Comparison of ENCODE assay signal across 11 cellular contexts in genomic region chr2:224400886-224401632, GRCh38. TPM values are rescaled to one million over a fixed set of nuclear protein-coding genes. Genes with fewer than 3 reads are reported as not detected.
DNase-seq lines count a peak whose midpoint lies in the region; ATAC-seq, FAIRE-seq and TF ChIP-seq lines count a peak whose summit lies in the region.
"Had no signal": no experiment of that assay in that cellular context is flagged by ENCODE, and none has a peak within 500 bp of the region (broad histone marks: within the 10 kb centered on the region; RNA-seq: fewer than 3 reads in every experiment).

No MANE protein-coding gene starts in this region.

- peak overlapping the region; percentile 70 for H3K4me3 Mint-ChIP-seq in activated T-helper 17 cell treated with anti-CD3 and anti-CD28 coated beads, Interleukin-2, amount 50 U/mL, for 72 hours

- H3K9me3 Mint-ChIP-seq in activated T-helper 17 cell treated with anti-CD3 and anti-CD28 coated beads, Interleukin-2, amount 50 U/mL, for 72 hours: no peaks in the 10 kb centered on the region
- H3K9me3 Mint-ChIP-seq: HFFc6 had no signal

- POLR2A ChIA-PET in HepG2 (lab: Yijun Ruan, JAX): no interaction called here

- DNase-seq in HUDEP-2 (lab: John Stamatoyannopoulos, UW; ENCODE audit: unreplicated experiment in 76 of 76) (peak in 50 of 76 experiments; percentile 10 to 71 (median 38)), HepG2 (ENCODE audit: low spot score) (no peak), NCI-H748 (lab: John Stamatoyannopoulos, UW; ENCODE audit: unreplicated experiment) (no peak), D721Med (ENCODE audit: insufficient read length, low spot score) (no peak), NCI-H345 (lab: John Stamatoyannopoulos, UW) (no peak)
- DNase-seq: DMS53, NCI-H2029 treated with DMSO at 0.1 percent for 48 hours had no signal

- in situ Hi-C loops in HepG2 (cut with HindIII; ENCODE audit: extremely low pct_ligation_motif_present, low pct_unique_long_range_greater_than_20kb): no loop called here

- no peak overlapping the region for H3K4me3 ChIP-seq in HepG2 (replicated peaks in 1 of 3; ENCODE audit: insufficient read depth in 1 of 3, low read depth in 2 of 3, low read length in 3 of 3)
- H3K4me3 ChIP-seq in skin epidermis: peak overlapping the region; percentile 12 to 33 (median 23)

- H3K36me3 ChIP-seq in HepG2 (replicated peaks in 1 of 2; ENCODE audit: control insufficient read depth in 1 of 2, insufficient read depth in 2 of 2, low read length in 2 of 2): no peaks in the 10 kb centered on the region

- 53% methylated on average over 14 of the region's 22 CpGs for WGBS in HepG2 (ENCODE audit: low lambda C conversion rate)

- H3K36me3 Mint-ChIP-seq in activated T-helper 17 cell treated with anti-CD3 and anti-CD28 coated beads, Interleukin-2, amount 50 U/mL, for 72 hours (ENCODE audit: low read depth): no peaks in the 10 kb centered on the region

- H3K9ac ChIP-seq in HepG2 (ENCODE audit: insufficient read depth, low read depth, low read length): no peak overlapping the region

- H3K9me3 ChIP-seq in HepG2 (ENCODE audit: low read length): peaks cover 6% of the 10 kb centered on the region; the same call in 1 of the 2 replicates

- no peaks in the 10 kb centered on the region for H3K4me1 Mint-ChIP-seq in activated T-helper 17 cell treated with anti-CD3 and anti-CD28 coated beads, Interleukin-2, amount 50 U/mL, for 72 hours

- peaks cover 3 to 14% of the 10 kb centered on the region in 2 experiments; a peak in 4 of 5 replicates for H3K27me3 ChIP-seq in HepG2 (ENCODE audit: control insufficient read depth in 1 of 2, insufficient read depth in 2 of 2, low read length in 2 of 2)

- CTCF ChIA-PET in HepG2 (lab: Yijun Ruan, JAX; ENCODE audit: low intra/inter-chr PET ratio, low total read pairs): no interaction called here

- H3K4me2 ChIP-seq in HepG2 (ENCODE audit: low read depth, low read length): no peak overlapping the region

- H3K27ac ChIP-seq in HepG2 (ENCODE audit: extremely low read length, insufficient read depth, low read length): no peak overlapping the region
- H3K27ac ChIP-seq in skin epidermis: peak overlapping the region in 7 of 21 experiments; percentile 14 to 59 (median 36)

- H3K27ac Mint-ChIP-seq in activated T-helper 17 cell treated with anti-CD3 and anti-CD28 coated beads, Interleukin-2, amount 50 U/mL, for 72 hours: no peak overlapping the region

- no peak overlapping the region for H2AFZ ChIP-seq in HepG2 (ENCODE audit: low read length)

- peak; percentile 21 for ATAC-seq in activated T-helper 17 cell treated with anti-CD3 and anti-CD28 coated beads, Interleukin-2, amount 50 U/mL, for 72 hours (replicated peaks)
- ATAC-seq in HepG2: peak; percentile 29; the same call in 2 of the 3 replicates
- ATAC-seq in GM21786 (IDR thresholded peaks at IDR 0.05; ENCODE audit: unreplicated experiment): no peak

- H4K20me1 ChIP-seq in HepG2 (ENCODE audit: insufficient read depth, low read length): no peaks in the 10 kb centered on the region

- intact Hi-C loops in HepG2 (cut with micrococcal nuclease; ENCODE audit: unreplicated experiment): no loop called here

- FAIRE-seq in HepG2 (lab: Jason Lieb, UNC): no peak
- no peak for FAIRE-seq in D721Med (lab: Jason Lieb, UNC)

- TF ChIP-seq EP300 in HepG2 (IDR thresholded peaks at IDR 0.05; ENCODE audit: low read depth in 2 of 2, low read length in 2 of 2) (no peak), HepG2 (CRISPR knock-in tag; IDR thresholded peaks at IDR 0.05; ENCODE audit: borderline replicate concordance) (no peak)

- H3K4me1 ChIP-seq in HepG2 (ENCODE audit: insufficient read depth, low read length): no peaks in the 10 kb centered on the region

- no peak for TF ChIP-seq RAD21 in HepG2 (CRISPR knock-in tag; IDR thresholded peaks at IDR 0.05)

- TF ChIP-seq CTCF in HepG2 (CRISPR knock-in tag; IDR thresholded peaks at IDR 0.05): no peak
- no peak for TF ChIP-seq CTCF in D721Med (IDR thresholded peaks at IDR 0.05; ENCODE audit: insufficient read depth, missing control alignments)

- no peaks in the 10 kb centered on the region for H3K79me2 ChIP-seq in HepG2 (ENCODE audit: insufficient read depth, low read length)

- TF ChIP-seq POLR2A in HepG2 (IDR thresholded peaks at IDR 0.05; ENCODE audit: insufficient read depth in 1 of 2, low read depth in 2 of 2, low read length in 2 of 2): no peak

- no peaks in the 10 kb centered on the region for H3K27me3 Mint-ChIP-seq in activated T-helper 17 cell treated with anti-CD3 and anti-CD28 coated beads, Interleukin-2, amount 50 U/mL, for 72 hours

- BruUV-seq in HepG2 (replicated peaks; lab: Mats Ljungman, UMichigan): no TSS peak

TF ChIP-seq in HepG2, 621 proteins besides CTCF, POLR2A, EP300 and RAD21:
- TF ChIP-seq NFATC3 (CRISPR knock-in tag; IDR thresholded peaks at IDR 0.05) (no peak), PRMT3 (CRISPR knock-in tag; IDR thresholded peaks at IDR 0.05; ENCODE audit: borderline replicate concordance, low read depth) (no peak)

RNA-seq across cellular contexts. Expression of gene FAM124B, which starts 0.8 kb away (rescaled TPM):
- 1 to 10 TPM in 1 of 2 donors, under 1 TPM in 1; 0.37 to 1.1 TPM for total RNA-seq in activated T-helper 17 cell treated with anti-CD3 and anti-CD28 coated beads, Interleukin-2, amount 50 U/mL, for 72 hours
- total RNA-seq in HepG2 (2016; rRNA removed; fragmentation: Illumina TruSeq; extraction: Trizol): not detected in 2 replicates
- total RNA-seq in HepG2 (2016; cell fraction: cytosol; rRNA removed; fragmentation: Illumina TruSeq; extraction: Trizol; ENCODE audit: low read depth): not detected in 2 replicates
- not detected in 2 replicates for total RNA-seq in HepG2 (2016; cell fraction: insoluble cytoplasmic fraction; rRNA removed; fragmentation: Illumina TruSeq; extraction: Trizol)
- total RNA-seq in HepG2 (2016; cell fraction: membrane; rRNA removed; fragmentation: Illumina TruSeq; extraction: Trizol): not detected in 2 replicates
- not detected in 2 replicates for total RNA-seq in HepG2 (2016; cell fraction: nucleus; rRNA removed; fragmentation: Illumina TruSeq; extraction: Trizol)
- polyA plus RNA-seq in HepG2 (2011; rRNA removed): not detected in 2 replicates
- polyA plus RNA-seq in HepG2 (2011; cell fraction: cytosol; rRNA removed): not detected in 2 replicates
- polyA plus RNA-seq in HepG2 (2011; cell fraction: nucleus; rRNA removed): not detected in 2 replicates
- not detected in 2 replicates for polyA plus RNA-seq in HepG2 (2012)
- polyA plus RNA-seq in HepG2 (2016; cell fraction: cytosol; fragmentation: Illumina TruSeq; extraction: Trizol; ENCODE audit: low read depth): not detected in 2 replicates
- polyA plus RNA-seq in HepG2 (2016; cell fraction: insoluble cytoplasmic fraction; fragmentation: Illumina TruSeq; extraction: Trizol; ENCODE audit: low read depth): not detected in 2 replicates
- not detected in 2 replicates for polyA plus RNA-seq in HepG2 (2016; cell fraction: membrane; fragmentation: Illumina TruSeq; extraction: Trizol; ENCODE audit: low read depth)
- polyA plus RNA-seq in HepG2 (2016; cell fraction: nucleus; fragmentation: Illumina TruSeq; extraction: Trizol; ENCODE audit: insufficient read depth, low read depth): not detected in 2 replicates
- 0.09 TPM in 1 of 2 replicates, not detected in the other for polyA minus RNA-seq in HepG2 (2011; rRNA and poly(A)+ RNA removed; ENCODE audit: low replicate concordance)
- not detected in 2 replicates for polyA minus RNA-seq in HepG2 (2011; cell fraction: cytosol; rRNA and poly(A)+ RNA removed)
- polyA minus RNA-seq in HepG2 (2011; cell fraction: nucleus; rRNA and poly(A)+ RNA removed): not detected in 2 replicates

Comparison
In these comparisons a context has a peak if more than half of its experiments do, and no peak if none do; other contexts are left out.
1. DNase-seq: peak in HUDEP-2 (50 of 76); none in HepG2 (single experiment), NCI-H748 (single experiment), D721Med (single experiment) and NCI-H345 (single experiment).
2. H3K4me3 ChIP-seq: peak in skin epidermis (7 of 7); none in HepG2 (0 of 3).